Comparison of ENCODE assay signal across 15 cellular contexts in the genomic region with DNA sequence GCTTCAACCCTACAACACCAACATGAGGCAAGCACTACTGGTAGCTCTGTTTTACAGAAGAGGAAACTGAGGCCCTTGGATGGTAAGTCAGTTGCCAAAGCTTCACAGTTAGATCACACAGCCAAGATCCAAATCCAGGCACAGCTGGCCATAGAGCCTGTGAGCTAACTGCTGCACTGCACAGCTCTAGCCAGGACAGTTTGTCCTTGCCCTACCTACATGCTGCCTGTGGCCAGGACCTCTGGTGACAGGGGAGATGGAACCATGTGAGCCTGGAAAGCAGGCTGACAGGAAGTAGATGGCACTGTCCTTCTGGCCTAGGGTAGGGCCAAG.
DNase-seq lines count a peak whose midpoint lies in the region; ATAC-seq, FAIRE-seq and TF ChIP-seq lines count a peak whose summit lies in the region.
"Had no signal": no experiment of that assay in that cellular context is flagged by ENCODE, and none has a peak within 500 bp of the region (broad histone marks: within the 10 kb centered on the region; RNA-seq: fewer than 3 reads in every experiment).

No MANE protein-coding gene starts in this region.

- no peak overlapping the region for H3K27ac ChIP-seq in neuronal stem cell (replicated peaks; ENCODE audit: low read length)
- H3K27ac ChIP-seq: C4-2B had no signal

- peak overlapping the region; percentile 61 for H3K18ac ChIP-seq in neuronal stem cell (ENCODE audit: low read length)

- no peak overlapping the region for H3K4me2 ChIP-seq in neuronal stem cell (ENCODE audit: insufficient read depth, low read length, poor library complexity, severe bottlenecking)

- no peak overlapping the region for H2AFZ ChIP-seq in neuronal stem cell (ENCODE audit: low read length)

- ATAC-seq in HG02623 (IDR thresholded peaks at IDR 0.05; ENCODE audit: unreplicated experiment) = peak; percentile 23
- peak; percentile 42 for ATAC-seq in HG03460 (IDR thresholded peaks at IDR 0.05; ENCODE audit: unreplicated experiment)

- peaks cover 0 to 3% (median 0%) of the 10 kb centered on the region in 3 experiments for H3K27me3 ChIP-seq in neuronal stem cell (ENCODE audit: control insufficient read depth in 3 of 3, insufficient read depth in 3 of 3, low read depth in 1 of 3, low read length in 3 of 3)

- DNase-seq in neuronal stem cell (ENCODE audit: low spot score) (no peak), frontal cortex (ENCODE audit: low spot score in 2 of 2) (no peak), NCI-H2107 treated with DMSO at 0.1 percent for 48 hours (lab: John Stamatoyannopoulos, UW; ENCODE audit: unreplicated experiment) (no peak), HT-29 (ENCODE audit: low spot score) (no peak), NCI-H1930 (lab: John Stamatoyannopoulos, UW) (no peak)
- DNase-seq: activated CD4-positive, alpha-beta memory T cell treated with anti-CD3 and anti-CD28 coated beads for 36 hours; activated naive CD8-positive, alpha-beta T cell treated with anti-CD3 and anti-CD28 coated beads for 36 hours; dermis blood vessel endothelial cell; foreskin fibroblast; left cardiac atrium; NCI-H187 treated with DMSO at 0.1 percent for 48 hours had no signal

- H2BK5ac ChIP-seq in neuronal stem cell (ENCODE audit: low read length) = no peak overlapping the region

- H2BK15ac ChIP-seq in neuronal stem cell (ENCODE audit: low read length) = no peak overlapping the region

- no peak overlapping the region for H3K4ac ChIP-seq in neuronal stem cell (ENCODE audit: low read length)

- no peak overlapping the region for H3K9ac ChIP-seq in neuronal stem cell (ENCODE audit: low read depth, low read length, poor library complexity)

- no peak overlapping the region for H3K4me3 ChIP-seq in neuronal stem cell (ENCODE audit: low read length in 2 of 2)

- peak; percentile 10 for TF ChIP-seq POLR2A in GM19099 (IDR thresholded peaks at IDR 0.05; ENCODE audit: extremely low read depth, insufficient read length, low read depth)

- no peaks in the 10 kb centered on the region for H3K36me3 ChIP-seq in neuronal stem cell (replicated peaks in 1 of 2; ENCODE audit: control insufficient read depth in 2 of 2, insufficient read depth in 2 of 2, low read length in 2 of 2)

- no peaks in the 10 kb centered on the region for H3K79me1 ChIP-seq in neuronal stem cell (ENCODE audit: low read depth, low read length)

- no peak for FAIRE-seq in frontal cortex (lab: Jason Lieb, UNC)

- H2AK5ac ChIP-seq in neuronal stem cell (ENCODE audit: low read depth, low read length) = no peak overlapping the region

- H3K9me3 ChIP-seq in neuronal stem cell (replicated peaks in 1 of 2; ENCODE audit: control insufficient read depth in 2 of 2, insufficient read depth in 1 of 2, low read depth in 1 of 2, low read length in 2 of 2) = no peaks in the 10 kb centered on the region

- H3K4me1 ChIP-seq in neuronal stem cell (ENCODE audit: control insufficient read depth in 2 of 2, insufficient read depth in 1 of 2, low read depth in 1 of 2, low read length in 2 of 2) = peaks cover 0 to 2% of the 10 kb centered on the region in 2 donors

- no peak overlapping the region for H3K23ac ChIP-seq in neuronal stem cell (ENCODE audit: low read depth, low read length, poor library complexity)

- H4K91ac ChIP-seq in neuronal stem cell (ENCODE audit: low read depth, low read length, poor library complexity) = no peak overlapping the region

- no peak overlapping the region for H4K8ac ChIP-seq in neuronal stem cell (ENCODE audit: low read depth, low read length)

- H2BK12ac ChIP-seq in neuronal stem cell (ENCODE audit: low read length) = no peak overlapping the region

- H3K14ac ChIP-seq in neuronal stem cell (ENCODE audit: low read length) = no peak overlapping the region

- H2BK120ac ChIP-seq in neuronal stem cell (ENCODE audit: low read depth, low read length) = no peak overlapping the region
